ENCODE assay signal across 15 cellular contexts in genomic region chr6:29165571-29165970, GRCh38. TPM values are rescaled to one million over a fixed set of nuclear protein-coding genes. Genes with fewer than 3 reads are reported as not detected.
"Had no signal": no experiment of that assay in that cellular context is flagged by ENCODE, and none has a peak within 500 bp of the region (broad histone marks: within the 10 kb centered on the region; RNA-seq: fewer than 3 reads in every experiment).

No MANE protein-coding gene starts in this region.

RNA-seq across cellular contexts. Expression of gene OR2J2, which starts 5.1 kb away (rescaled TPM):
- total RNA-seq: activated B cell treated with CpG ODN at 0.5 μM for 24 hours; activated CD4-positive, alpha-beta memory T cell treated with anti-CD3 and anti-CD28 coated beads for 36 hours; activated CD4-positive, alpha-beta memory T cell treated with anti-CD3 and anti-CD28 coated beads, Interleukin-2, amount 10 ng/mL, durations not matched to agents 7 days and 5 days; activated CD4-positive, alpha-beta T cell treated with anti-CD3 and anti-CD28 coated beads for 36 hours; activated CD4-positive, alpha-beta T cell treated with anti-CD3 and anti-CD28 coated beads, Interleukin-2, amount 10 ng/mL, durations not matched to agents 24 days and 14 days; activated CD4-positive, alpha-beta T cell treated with anti-CD3 and anti-CD28 coated beads, Interleukin-2, amount 10 ng/mL, durations not matched to agents 7 days and 5 days; activated CD8-positive, alpha-beta memory T cell treated with anti-CD3 and anti-CD28 coated beads for 36 hours; activated CD8-positive, alpha-beta memory T cell treated with anti-CD3 and anti-CD28 coated beads, Interleukin-2, amount 10 ng/mL, durations not matched to agents 7 days and 5 days; activated CD8-positive, alpha-beta T cell treated with anti-CD3 and anti-CD28 coated beads for 36 hours; activated CD8-positive, alpha-beta T cell treated with anti-CD3 and anti-CD28 coated beads, Interleukin-2, amount 10 ng/mL, durations not matched to agents 7 days and 5 days; T-cell; T-helper 1 cell treated with Interleukin-12 subunit alpha and Interleukin-12 subunit beta and Interleukin-4 antibody, amounts not matched to agents 30 ng/mL and 1 ng/mL, for 36 hours; T-helper 17 cell; T-helper 2 cell treated with Interferon-gamma antibody and Interleukin-4, amounts not matched to agents 100 ng/mL and 5 ng/mL, for 36 hours; WTC11 had no signal

RNA-seq across cellular contexts. Expression of gene OR2J3, which starts 57.7 kb away (rescaled TPM):
- total RNA-seq: activated B cell treated with CpG ODN at 0.5 μM for 24 hours; activated CD4-positive, alpha-beta memory T cell treated with anti-CD3 and anti-CD28 coated beads for 36 hours; activated CD4-positive, alpha-beta memory T cell treated with anti-CD3 and anti-CD28 coated beads, Interleukin-2, amount 10 ng/mL, durations not matched to agents 7 days and 5 days; activated CD4-positive, alpha-beta T cell treated with anti-CD3 and anti-CD28 coated beads for 36 hours; activated CD4-positive, alpha-beta T cell treated with anti-CD3 and anti-CD28 coated beads, Interleukin-2, amount 10 ng/mL, durations not matched to agents 24 days and 14 days; activated CD4-positive, alpha-beta T cell treated with anti-CD3 and anti-CD28 coated beads, Interleukin-2, amount 10 ng/mL, durations not matched to agents 7 days and 5 days; activated CD8-positive, alpha-beta memory T cell treated with anti-CD3 and anti-CD28 coated beads for 36 hours; activated CD8-positive, alpha-beta memory T cell treated with anti-CD3 and anti-CD28 coated beads, Interleukin-2, amount 10 ng/mL, durations not matched to agents 7 days and 5 days; activated CD8-positive, alpha-beta T cell treated with anti-CD3 and anti-CD28 coated beads for 36 hours; activated CD8-positive, alpha-beta T cell treated with anti-CD3 and anti-CD28 coated beads, Interleukin-2, amount 10 ng/mL, durations not matched to agents 7 days and 5 days; T-helper 1 cell treated with Interleukin-12 subunit alpha and Interleukin-12 subunit beta and Interleukin-4 antibody, amounts not matched to agents 30 ng/mL and 1 ng/mL, for 36 hours; T-helper 17 cell; T-helper 2 cell treated with Interferon-gamma antibody and Interleukin-4, amounts not matched to agents 100 ng/mL and 5 ng/mL, for 36 hours; WTC11 had no signal
